ENCODE assay signal across 8 cellular contexts in genomic region chr1:204647114-204647804, GRCh38. TPM values are rescaled to one million over a fixed set of nuclear protein-coding genes. Genes with fewer than 3 reads are reported as not detected.
DNase-seq lines count a peak whose midpoint lies in the region; ATAC-seq, FAIRE-seq and TF ChIP-seq lines count a peak whose summit lies in the region.

No MANE protein-coding gene starts in this region.

- peak overlapping the region; percentile 53 for H3K4me2 ChIP-seq in PC-9

- CTCF ChIA-PET in PC-9 (lab: Charles Lee), result interaction anchor here (0.5 kb wide), 1 partner anchor 59 kb away, joined by 13 read pairs; no protein-coding TSS in a partner anchor

- peak overlapping the region; percentile 90 for H3K27ac ChIP-seq in PC-9

- BruUV-seq in PC-9 (replicated peaks; lab: Mats Ljungman, UMichigan), result TSS peak; percentile 23

- H3K36me3 ChIP-seq in PC-9 (ENCODE audit: low read depth), result no peaks in the 10 kb centered on the region

- H3K4me3 ChIP-seq in PC-9 (no peak overlapping the region), epithelial cell of proximal tubule (ENCODE audit: low read depth, low read length) (no peak overlapping the region)

- peak; percentile 57 for FAIRE-seq in GM19239 (lab: Jason Lieb, UNC)

- ATAC-seq in HG02610 (IDR thresholded peaks at IDR 0.05; ENCODE audit: unreplicated experiment), result no peak
- no peak for ATAC-seq in HG03135 (IDR thresholded peaks at IDR 0.05; ENCODE audit: unreplicated experiment)

- intact Hi-C loops in PC-9 (cut with micrococcal nuclease; ENCODE audit: unreplicated experiment), result loop anchor here (1.0 to 5.0 kb wide), 4 partner anchors 26 to 82 kb away; no protein-coding TSS in a partner anchor

- DNase-seq in CMK (ENCODE audit: low read depth) (peak; percentile 49), GM19239 (ENCODE audit: insufficient read length, low spot score) (peak; percentile 30), PC-9 (peak; percentile 71 to 92), epithelial cell of proximal tubule (ENCODE audit: low read depth) (peak; percentile 54), pulmonary artery endothelial cell (ENCODE audit: low read depth, low spot score) (peak; percentile 40)
- no peak for DNase-seq in NK-92 treated with Interleukin-12 subunit alpha and Interleukin-12 subunit beta, amount 100 ng/mL, for 24 hours (lab: John Stamatoyannopoulos, UW)

- peaks cover 30% of the 10 kb centered on the region for H3F3A ChIP-seq in PC-9 (ENCODE audit: insufficient read depth, low read depth)

- H4K20me1 ChIP-seq in PC-9 (ENCODE audit: insufficient read depth), result no peaks in the 10 kb centered on the region

- no peak for TF ChIP-seq CTCF in PC-9 (conservative IDR thresholded peaks at IDR 0.05)
- no peak for TF ChIP-seq CTCF in epithelial cell of proximal tubule (conservative IDR thresholded peaks at IDR 0.05; ENCODE audit: low read depth, low read length)

- no peaks in the 10 kb centered on the region for H3K9me3 ChIP-seq in PC-9 (ENCODE audit: insufficient read depth, low read depth)

- no peaks in the 10 kb centered on the region for H3K9me2 ChIP-seq in PC-9 (ENCODE audit: insufficient read depth)

- H3K79me2 ChIP-seq in PC-9 (ENCODE audit: low read depth), result no peaks in the 10 kb centered on the region

- H3K27me3 ChIP-seq in PC-9 (ENCODE audit: insufficient read depth, low read depth), result no peaks in the 10 kb centered on the region

- no peak overlapping the region for H2AFZ ChIP-seq in PC-9

- POLR2A ChIA-PET in PC-9 (lab: Charles Lee; ENCODE audit: unreplicated experiment), result interaction anchor here (0.5 kb wide), 1 partner anchor 131 kb away, joined by 4 read pairs; the partner anchor contains the start of gene MDM4

- peaks cover 27% of the 10 kb centered on the region for H3K4me1 ChIP-seq in PC-9 (replicated peaks; ENCODE audit: insufficient read depth)

RNA-seq across cellular contexts. Expression of gene LRRN2, which starts 38.3 kb away (rescaled TPM):
- 4.6 and 7.0 TPM in 2 replicates for total RNA-seq in PC-9 (2021)
- 1.1 and 5.4 TPM in 2 replicates for total RNA-seq in epithelial cell of proximal tubule
- total RNA-seq in pulmonary artery endothelial cell, result not detected in 2 replicates
